In genomic region chr1:51516639-51517158, GRCh38 we compare ENCODE assay signal across 8 cellular contexts. TPM values are rescaled to one million over a fixed set of nuclear protein-coding genes. Genes with fewer than 3 reads are reported as not detected.
DNase-seq lines count a peak whose midpoint lies in the region; ATAC-seq, FAIRE-seq and TF ChIP-seq lines count a peak whose summit lies in the region.

No MANE protein-coding gene starts in this region.

- H3K9me3 ChIP-seq in A673 (ENCODE audit: low read depth, low read length, poor library complexity, severe bottlenecking) (no peaks in the 10 kb centered on the region), astrocyte (ENCODE audit: insufficient read depth, low read depth, low read length) (no peaks in the 10 kb centered on the region), mesodermal cell (ENCODE audit: control insufficient read depth, low read length) (no peaks in the 10 kb centered on the region)

- H3K4me2 ChIP-seq in GM23338 (peak overlapping the region; percentile 90), astrocyte (ENCODE audit: low read length) (peak overlapping the region; percentile 97)

- no peak for TF ChIP-seq CTCF in A673 (conservative IDR thresholded peaks at IDR 0.05; ENCODE audit: low read depth, low read length)
- no peak for TF ChIP-seq CTCF in GM23338 (conservative IDR thresholded peaks at IDR 0.05; ENCODE audit: low read depth in 2 of 2)
- no peak for TF ChIP-seq CTCF in astrocyte (IDR thresholded peaks at IDR 0.05; ENCODE audit: insufficient read depth, low read depth, low read length)

- H3K4me3 ChIP-seq in A673 (ENCODE audit: low read depth, low read length, poor library complexity, severe bottlenecking) (peak overlapping the region; percentile 74), GM23338 (no peak overlapping the region), astrocyte (ENCODE audit: insufficient read depth, low read depth, low read length) (no peak overlapping the region), mesodermal cell (ENCODE audit: extremely low read depth, insufficient read depth, low read length, poor library complexity, severe bottlenecking) (peak overlapping the region; percentile 76)

- no peak for DNase-seq in A673 (ENCODE audit: low spot score)
- no peak for DNase-seq in GM23338 (ENCODE audit: low spot score)
- peak; percentile 11 for DNase-seq in astrocyte (ENCODE audit: low read depth)
- no peak for DNase-seq in stimulated activated CD4-positive, alpha-beta T cell treated with anti-CD3 and anti-CD28 coated beads, Interleukin-2, amount 100 ng/mL, for 24 hours
- DNase-seq in epidermal melanocyte (ENCODE audit: insufficient read length, low spot score): no peak

- intact Hi-C loops in A673 (cut with micrococcal nuclease; ENCODE audit: unreplicated experiment): loop anchor here (5.0 kb wide), 1 partner anchor 84 kb away; no protein-coding TSS in a partner anchor

- no peak for ATAC-seq in GM23338
- ATAC-seq in GM21723 (IDR thresholded peaks at IDR 0.05; ENCODE audit: unreplicated experiment): no peak
- ATAC-seq in HG03108 (IDR thresholded peaks at IDR 0.05; ENCODE audit: unreplicated experiment): no peak

- H3K79me2 ChIP-seq in GM23338 (replicated peaks; ENCODE audit: insufficient read depth): peaks cover 61% of the 10 kb centered on the region
- H3K79me2 ChIP-seq in astrocyte (ENCODE audit: insufficient read depth, low read length): peaks cover 68% of the 10 kb centered on the region

- H3K36me3 Mint-ChIP-seq in GM23338 (ENCODE audit: low read depth) (no peaks in the 10 kb centered on the region; the same call in 2 of the 3 replicates), astrocyte (ENCODE audit: low read depth, unreplicated experiment) (no peaks in the 10 kb centered on the region)

- H3K9me3 Mint-ChIP-seq in GM23338 (no peaks in the 10 kb centered on the region), astrocyte (ENCODE audit: unreplicated experiment) (no peaks in the 10 kb centered on the region)

- H3K27ac ChIP-seq in A673 (ENCODE audit: low read depth, low read length, poor library complexity, severe bottlenecking) (peak overlapping the region; percentile 10), GM23338 (ENCODE audit: low read depth) (no peak overlapping the region), astrocyte (ENCODE audit: low read depth, low read length) (no peak overlapping the region), mesodermal cell (ENCODE audit: low read depth, low read length, severe bottlenecking) (no peak overlapping the region)

- H4K20me1 ChIP-seq in GM23338 (replicated peaks; ENCODE audit: insufficient read depth) (no peaks in the 10 kb centered on the region), astrocyte (ENCODE audit: insufficient read depth, low read length) (peaks cover 41% of the 10 kb centered on the region)

- H3K27ac Mint-ChIP-seq in GM23338 (no peak overlapping the region), astrocyte (ENCODE audit: unreplicated experiment) (no peak overlapping the region)

- H2AFZ ChIP-seq in GM23338: no peak overlapping the region
- no peak overlapping the region for H2AFZ ChIP-seq in astrocyte (ENCODE audit: low read depth, low read length)

- H3K27me3 Mint-ChIP-seq in GM23338 (ENCODE audit: insufficient read depth, low read depth, poor library complexity): peaks cover 4% of the 10 kb centered on the region
- no peaks in the 10 kb centered on the region for H3K27me3 Mint-ChIP-seq in astrocyte (ENCODE audit: low read depth, unreplicated experiment)

- no peaks in the 10 kb centered on the region for H3K27me3 ChIP-seq in A673 (replicated peaks; ENCODE audit: insufficient read depth, low read depth, low read length, poor library complexity)
- no peaks in the 10 kb centered on the region for H3K27me3 ChIP-seq in GM23338 (ENCODE audit: insufficient read depth)
- no peaks in the 10 kb centered on the region for H3K27me3 ChIP-seq in astrocyte (ENCODE audit: insufficient read depth, low read length)

- H3K4me1 ChIP-seq in A673 (ENCODE audit: insufficient read depth, low read length, poor library complexity, severe bottlenecking) (peaks cover 54% of the 10 kb centered on the region), GM23338 (ENCODE audit: insufficient read depth) (peaks cover 11% of the 10 kb centered on the region), astrocyte (ENCODE audit: insufficient read depth, low read length) (peaks cover 16% of the 10 kb centered on the region), mesodermal cell (ENCODE audit: control insufficient read depth, insufficient read depth, low read length, poor library complexity, severe bottlenecking) (peaks cover 13% of the 10 kb centered on the region)

- no peaks in the 10 kb centered on the region for H3K36me3 ChIP-seq in A673 (ENCODE audit: insufficient read depth, low read length, poor library complexity, severe bottlenecking)
- no peaks in the 10 kb centered on the region for H3K36me3 ChIP-seq in GM23338 (ENCODE audit: insufficient read depth)
- H3K36me3 ChIP-seq in astrocyte (ENCODE audit: insufficient read depth, low read length): no peaks in the 10 kb centered on the region
- H3K36me3 ChIP-seq in mesodermal cell (ENCODE audit: control insufficient read depth, insufficient read depth, low read length): no peaks in the 10 kb centered on the region

- H3K9ac ChIP-seq in astrocyte (ENCODE audit: low read length): no peak overlapping the region

- no TSS peak for BruUV-seq in A673 (replicated peaks; lab: Mats Ljungman, UMichigan)

- WGBS in mesodermal cell (ENCODE audit: insufficient coverage in 2 of 2), 2 experiments: 80% methylated on average over 1 of the region's 2 CpGs; no CpG with 5 or more reads in 1 of the 2 experiments

- FAIRE-seq in astrocyte (lab: Jason Lieb, UNC): no peak

- CTCF ChIA-PET in A673 (lab: Charles Lee): interaction anchor here (0.6 kb wide), 1 partner anchor 159 kb away, joined by 3 read pairs; no protein-coding TSS in a partner anchor

- H3K4me3 Mint-ChIP-seq in GM23338 (peak overlapping the region; percentile 31), astrocyte (ENCODE audit: unreplicated experiment) (peak overlapping the region; percentile 93)

- POLR2A ChIA-PET in A673 (lab: Charles Lee; ENCODE audit: low non-redundant PET): interaction anchor here (0.5 kb wide), 2 partner anchors 107 to 272 kb away, joined by 4 read pairs; no protein-coding TSS in a partner anchor

- no peaks in the 10 kb centered on the region for H3F3A ChIP-seq in GM23338 (replicated peaks; ENCODE audit: low read depth)

- H3K9me2 ChIP-seq in GM23338 (ENCODE audit: insufficient read depth): no peaks in the 10 kb centered on the region

- H3K4me1 Mint-ChIP-seq in GM23338 (peaks cover 15% of the 10 kb centered on the region), astrocyte (ENCODE audit: low read depth, unreplicated experiment) (peaks cover 31% of the 10 kb centered on the region)

TF ChIP-seq in GM23338, 12 proteins besides CTCF, POLR2A, EP300 and RAD21:
- TF ChIP-seq STAT1 (IDR thresholded peaks at IDR 0.05; ENCODE audit: unreplicated experiment) (no peak), CREB1 (CRISPR knock-in tag; IDR thresholded peaks at IDR 0.05; ENCODE audit: low read depth) (no peak), ETS1 (IDR thresholded peaks at IDR 0.05) (no peak), REST (IDR thresholded peaks at IDR 0.05; ENCODE audit: unreplicated experiment) (no peak), POLR2AphosphoS5 (IDR thresholded peaks at IDR 0.05; ENCODE audit: low read depth) (no peak)

RNA-seq across cellular contexts. Expression of gene EPS15, which starts 2.4 kb away (rescaled TPM):
- 50.6 and 55.6 TPM in 2 replicates for total RNA-seq in A673 (2021)
- 76.5 and 86.1 TPM in 2 replicates for total RNA-seq in GM23338 (2014; rRNA removed; shearing (Covaris generic))
- 24.9 and 31.0 TPM in 2 replicates for polyA plus RNA-seq in GM23338 (2016; fragmentation: Nextera tagmentation; extraction: Ambion mirVana)
- total RNA-seq in astrocyte: 66.6 and 70.6 TPM in 2 replicates
- polyA plus RNA-seq in mesodermal cell (2013, experiment 1 of 2): 42.7 TPM
- 42.2 TPM for polyA plus RNA-seq in mesodermal cell (2013, experiment 2 of 2)

Comparison
In these comparisons a context has a peak if more than half of its experiments do, and no peak if none do; other contexts are left out.
1. H3K4me3 ChIP-seq: peak in A673 (single experiment) and mesodermal cell (single experiment); none in GM23338 (single experiment) and astrocyte (single experiment).